ENCODE assay signal across 8 cellular contexts in genomic region chr16:86517652-86518258, GRCh38. TPM values are rescaled to one million over a fixed set of nuclear protein-coding genes. Genes with fewer than 3 reads are reported as not detected.
DNase-seq lines count a peak whose midpoint lies in the region; ATAC-seq, FAIRE-seq and TF ChIP-seq lines count a peak whose summit lies in the region.

No MANE protein-coding gene starts in this region.

- no peak overlapping the region for H3K27ac ChIP-seq in dorsolateral prefrontal cortex

- peak; percentile 86 for TF ChIP-seq CTCF in AG10803 (conservative IDR thresholded peaks at IDR 0.05; ENCODE audit: low read length)
- peak; percentile 69 for TF ChIP-seq CTCF in GM12874 (IDR thresholded peaks at IDR 0.05; ENCODE audit: insufficient read depth, low read depth, low read length)
- TF ChIP-seq CTCF in dorsolateral prefrontal cortex (IDR thresholded peaks at IDR 0.05 in 54 of 56, conservative IDR thresholded peaks at IDR 0.05 in 2 of 56; ENCODE audit: low read depth in 1 of 56, partially characterized antibody in 56 of 56): peak; percentile 39 to 91 (median 80)

- peaks cover 21 to 96% (median 66%) of the 10 kb centered on the region in 45 donors for H3K27me3 ChIP-seq in dorsolateral prefrontal cortex

- H3K4me3 ChIP-seq in AG10803 (ENCODE audit: low read length) (no peak overlapping the region), dorsolateral prefrontal cortex (no peak overlapping the region)

- no peak for FAIRE-seq in RCC 7860 (lab: Jason Lieb, UNC)

- DNase-seq in AG10803 (ENCODE audit: low read depth) (peak; percentile 62), RCC 7860 (ENCODE audit: low spot score) (peak; percentile 7), dorsolateral prefrontal cortex (peak; percentile 22 to 81 (median 70)), medulla oblongata (ENCODE audit: extremely low spot score) (peak; percentile 70), ureter (ENCODE audit: low spot score) (peak; percentile 84), GM19240 (ENCODE audit: insufficient read length, low spot score) (no peak)

- no peak for ATAC-seq in GM18909 (IDR thresholded peaks at IDR 0.05; ENCODE audit: poor library complexity, unreplicated experiment)

- intact Hi-C loops in dorsolateral prefrontal cortex (cut with DNase I): loop anchor here (1.0 to 5.0 kb wide), 4 partner anchors 177 to 697 kb away; no protein-coding TSS in a partner anchor

RNA-seq across cellular contexts. Expression of gene FOXF1, which starts 7.4 kb away (rescaled TPM):
- total RNA-seq in dorsolateral prefrontal cortex: 1 to 10 TPM in 118 of 120 experiments, under 1 TPM in 2; 0.96 to 6.6 (median 2.5) TPM
- 31.7 TPM for total RNA-seq in ureter

RNA-seq across cellular contexts. Expression of gene MTHFSD, which starts 37.3 kb away (rescaled TPM):
- 10 to 100 TPM; 13.7 to 33.9 (median 23.1) TPM for total RNA-seq in dorsolateral prefrontal cortex
- total RNA-seq in ureter: 28.7 TPM

RNA-seq across cellular contexts. Expression of gene FOXC2, which starts 48.9 kb away (rescaled TPM):
- total RNA-seq in dorsolateral prefrontal cortex (1 to 10 TPM in 51 of 120 experiments, under 1 TPM in 67, not detected in 2; 0.19 to 7.2 (median 0.91) TPM), ureter (7.3 TPM)
